Comparison of ENCODE assay signal across 23 cellular contexts in genomic region chr2:182942756-182943155, GRCh38.
DNase-seq lines count a peak whose midpoint lies in the region; ATAC-seq, FAIRE-seq and TF ChIP-seq lines count a peak whose summit lies in the region.
"Had no signal": no experiment of that assay in that cellular context is flagged by ENCODE, and none has a peak within 500 bp of the region (broad histone marks: within the 10 kb centered on the region; RNA-seq: fewer than 3 reads in every experiment).

No MANE protein-coding gene starts in this region.

- no peaks in the 10 kb centered on the region for H3K79me2 ChIP-seq in astrocyte (ENCODE audit: insufficient read depth, low read length)

- no peaks in the 10 kb centered on the region for H3K9me3 Mint-ChIP-seq in astrocyte (ENCODE audit: unreplicated experiment)
- H3K9me3 Mint-ChIP-seq in effector memory CD8-positive, alpha-beta T cell, result no peaks in the 10 kb centered on the region
- H3K9me3 Mint-ChIP-seq: CD8-positive, alpha-beta memory T cell had no signal

- intact Hi-C loops in left ventricle myocardium inferior (cut with micrococcal nuclease), result no loop called here
- intact Hi-C loops in lower lobe of right lung (cut with DNase I), result no loop called here
- intact Hi-C loops in psoas muscle (cut with DNase I), result no loop called here

- H3K9me3 ChIP-seq in cardiac muscle cell (ENCODE audit: low read depth), result no peaks in the 10 kb centered on the region
- no peaks in the 10 kb centered on the region for H3K9me3 ChIP-seq in left ventricle myocardium inferior (replicated peaks)
- no peaks in the 10 kb centered on the region for H3K9me3 ChIP-seq in astrocyte (ENCODE audit: insufficient read depth, low read depth, low read length)
- H3K9me3 ChIP-seq in lower lobe of right lung, result no peaks in the 10 kb centered on the region
- no peaks in the 10 kb centered on the region for H3K9me3 ChIP-seq in psoas muscle
- H3K9me3 ChIP-seq: Peyer's patch had no signal

- peaks cover 14% of the 10 kb centered on the region for H3K4me1 Mint-ChIP-seq in astrocyte (ENCODE audit: low read depth, unreplicated experiment)
- H3K4me1 Mint-ChIP-seq in effector memory CD8-positive, alpha-beta T cell (ENCODE audit: low read depth in 2 of 2), result no peaks in the 10 kb centered on the region
- H3K4me1 Mint-ChIP-seq: B cell; CD8-positive, alpha-beta memory T cell had no signal

- peak; percentile 32 for FAIRE-seq in astrocyte (lab: Jason Lieb, UNC)

- H3K4me2 ChIP-seq in astrocyte (ENCODE audit: low read length), result no peak overlapping the region

- H3K27me3 ChIP-seq in cardiac muscle cell (no peaks in the 10 kb centered on the region), left ventricle myocardium inferior (ENCODE audit: low read depth) (no peaks in the 10 kb centered on the region), astrocyte (ENCODE audit: insufficient read depth, low read length) (no peaks in the 10 kb centered on the region), lower lobe of right lung (ENCODE audit: low read depth) (no peaks in the 10 kb centered on the region), psoas muscle (ENCODE audit: insufficient read depth in 3 of 3, low read length in 2 of 3) (no peaks in the 10 kb centered on the region)
- H3K27me3 ChIP-seq: Peyer's patch had no signal

- peak; percentile 58 for ATAC-seq in HG02798 (IDR thresholded peaks at IDR 0.05; ENCODE audit: poor library complexity, unreplicated experiment)
- no peak for ATAC-seq in HG03280 (IDR thresholded peaks at IDR 0.05; ENCODE audit: unreplicated experiment)
- no peak for ATAC-seq in lower lobe of right lung
- ATAC-seq in effector memory CD8-positive, alpha-beta T cell (replicated peaks), result no peak
- no peak for ATAC-seq in psoas muscle

- 92 to 93% (median 92%) methylated on average over 2 of the region's 2 CpGs for WGBS in psoas muscle, 3 donors

- TF ChIP-seq CTCF in cardiac muscle cell (IDR thresholded peaks at IDR 0.05; ENCODE audit: low read depth, low read length), result no peak
- TF ChIP-seq CTCF in left ventricle myocardium inferior (IDR thresholded peaks at IDR 0.05; ENCODE audit: borderline replicate concordance), result no peak
- TF ChIP-seq CTCF in astrocyte (IDR thresholded peaks at IDR 0.05; ENCODE audit: insufficient read depth, low read depth, low read length), result no peak
- TF ChIP-seq CTCF in lower lobe of right lung (IDR thresholded peaks at IDR 0.05), result no peak
- no peak for TF ChIP-seq CTCF in psoas muscle (IDR thresholded peaks at IDR 0.05)

- peaks cover 9% of the 10 kb centered on the region for H4K20me1 ChIP-seq in astrocyte (ENCODE audit: insufficient read depth, low read length)

- H3K36me3 ChIP-seq in cardiac muscle cell, result peaks cover 4% of the 10 kb centered on the region
- H3K36me3 ChIP-seq in left ventricle myocardium inferior, result peaks cover 39% of the 10 kb centered on the region
- H3K36me3 ChIP-seq in astrocyte (ENCODE audit: insufficient read depth, low read length), result peaks cover 19% of the 10 kb centered on the region
- peaks cover 48% of the 10 kb centered on the region for H3K36me3 ChIP-seq in lower lobe of right lung
- H3K36me3 ChIP-seq in psoas muscle (ENCODE audit: insufficient read depth in 1 of 2, low read depth in 1 of 2), result peaks cover 4 to 59% of the 10 kb centered on the region in 2 donors

- H3K27ac Mint-ChIP-seq in astrocyte (ENCODE audit: unreplicated experiment), result no peak overlapping the region
- H3K27ac Mint-ChIP-seq in effector memory CD8-positive, alpha-beta T cell, result no peak overlapping the region
- H3K27ac Mint-ChIP-seq: B cell; CD8-positive, alpha-beta memory T cell had no signal

- H3K4me3 Mint-ChIP-seq in astrocyte (ENCODE audit: unreplicated experiment), result no peak overlapping the region
- H3K4me3 Mint-ChIP-seq in effector memory CD8-positive, alpha-beta T cell, result no peak overlapping the region
- H3K4me3 Mint-ChIP-seq: B cell; CD8-positive, alpha-beta memory T cell had no signal

- no peaks in the 10 kb centered on the region for H3K27me3 Mint-ChIP-seq in astrocyte (ENCODE audit: low read depth, unreplicated experiment)
- no peaks in the 10 kb centered on the region for H3K27me3 Mint-ChIP-seq in effector memory CD8-positive, alpha-beta T cell
- H3K27me3 Mint-ChIP-seq: CD8-positive, alpha-beta memory T cell had no signal

- peak overlapping the region; percentile 85 for H3K27ac ChIP-seq in cardiac muscle cell
- H3K27ac ChIP-seq in left ventricle myocardium inferior (replicated peaks), result no peak overlapping the region
- no peak overlapping the region for H3K27ac ChIP-seq in astrocyte (ENCODE audit: low read depth, low read length)
- H3K27ac ChIP-seq in lower lobe of right lung, result no peak overlapping the region
- no peak overlapping the region for H3K27ac ChIP-seq in psoas muscle
- H3K27ac ChIP-seq: 22Rv1, C4-2B, GM23248, Peyer's patch had no signal

- peaks cover 47% of the 10 kb centered on the region for H3K4me1 ChIP-seq in cardiac muscle cell (ENCODE audit: low read depth)
- peaks cover 37% of the 10 kb centered on the region for H3K4me1 ChIP-seq in left ventricle myocardium inferior
- peaks cover 7% of the 10 kb centered on the region for H3K4me1 ChIP-seq in astrocyte (ENCODE audit: insufficient read depth, low read length)
- no peaks in the 10 kb centered on the region for H3K4me1 ChIP-seq in lower lobe of right lung
- H3K4me1 ChIP-seq in psoas muscle, result peaks cover 10% of the 10 kb centered on the region
- H3K4me1 ChIP-seq: Peyer's patch had no signal

- H2AFZ ChIP-seq in astrocyte (ENCODE audit: low read depth, low read length), result no peak overlapping the region
- H2AFZ ChIP-seq: GM23248 had no signal

- H3K36me3 Mint-ChIP-seq in astrocyte (ENCODE audit: low read depth, unreplicated experiment), result peaks cover 25% of the 10 kb centered on the region
- H3K36me3 Mint-ChIP-seq in effector memory CD8-positive, alpha-beta T cell (ENCODE audit: insufficient read depth), result peaks cover 4% of the 10 kb centered on the region

- DNase-seq in cardiac muscle cell (ENCODE audit: low read depth in 1 of 2, low spot score in 1 of 2) (no peak), left ventricle myocardium inferior (no peak), astrocyte (ENCODE audit: low read depth) (no peak), lower lobe of right lung (no peak), psoas muscle (no peak)
- DNase-seq in effector memory CD8-positive, alpha-beta T cell, result no peak
- DNase-seq: CD8-positive, alpha-beta memory T cell; DMS79; GM23248; H7; Kasumi-1; NCI-H1092 treated with DMSO at 0.1 percent for 48 hours; NCI-H1436; NCI-H187; NCI-H446; NCI-H524 treated with DMSO at 0.1 percent for 48 hours; Peyer's patch; SHP77 treated with DMSO at 0.1 percent for 48 hours had no signal

- H3K4me3 ChIP-seq in cardiac muscle cell, result no peak overlapping the region
- H3K4me3 ChIP-seq in left ventricle myocardium inferior, result no peak overlapping the region
- no peak overlapping the region for H3K4me3 ChIP-seq in astrocyte (ENCODE audit: insufficient read depth, low read depth, low read length)
- no peak overlapping the region for H3K4me3 ChIP-seq in lower lobe of right lung
- no peak overlapping the region for H3K4me3 ChIP-seq in psoas muscle
- H3K4me3 ChIP-seq: GM23248, Peyer's patch had no signal

- no peak overlapping the region for H3K9ac ChIP-seq in astrocyte (ENCODE audit: low read length)
- H3K9ac ChIP-seq: GM23248 had no signal
